In the genomic region with DNA sequence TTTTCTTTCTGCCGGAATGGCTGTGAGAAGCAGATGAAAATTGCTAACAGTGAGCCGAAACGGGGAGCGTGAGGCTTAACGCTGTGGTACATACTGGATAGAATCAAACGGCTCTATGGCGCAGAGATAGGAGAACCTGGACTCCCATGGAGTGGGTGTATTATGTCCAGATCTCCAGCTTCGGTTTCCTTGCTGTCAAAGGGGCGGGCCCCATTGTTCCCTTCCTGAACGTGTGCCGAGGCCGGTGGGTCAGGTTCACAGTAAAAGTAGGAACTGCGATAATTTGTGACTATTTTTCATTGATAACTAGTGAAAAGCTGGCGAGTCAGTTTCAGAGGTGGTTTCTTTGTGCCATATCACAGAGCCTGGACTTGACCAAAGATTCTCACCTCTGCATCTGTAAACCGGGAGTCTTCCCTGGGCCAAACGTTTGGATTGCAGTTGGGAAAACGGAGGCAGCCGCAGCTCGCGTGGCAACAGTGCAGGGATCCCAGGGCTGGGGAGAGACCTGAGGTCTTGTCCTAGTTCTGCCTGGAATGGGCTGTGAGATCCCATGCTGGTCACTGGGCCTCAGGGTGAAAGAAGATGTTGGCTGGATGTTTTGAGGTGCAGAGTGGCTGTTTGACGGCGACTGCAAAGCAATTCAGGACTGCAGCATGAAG, we compare ENCODE assay signal across 1 cellular context.
A peak's percentile ranks its signal among the peaks of the same experiment; 100 is the strongest.
TF ChIP-seq lines count a peak whose summit lies in the region.

No MANE protein-coding gene starts in this region.

TF ChIP-seq in WTC11, 78 proteins besides CTCF, POLR2A, EP300 and RAD21 (continued from another document and continues in another):
- TF ChIP-seq, protein P1, sequence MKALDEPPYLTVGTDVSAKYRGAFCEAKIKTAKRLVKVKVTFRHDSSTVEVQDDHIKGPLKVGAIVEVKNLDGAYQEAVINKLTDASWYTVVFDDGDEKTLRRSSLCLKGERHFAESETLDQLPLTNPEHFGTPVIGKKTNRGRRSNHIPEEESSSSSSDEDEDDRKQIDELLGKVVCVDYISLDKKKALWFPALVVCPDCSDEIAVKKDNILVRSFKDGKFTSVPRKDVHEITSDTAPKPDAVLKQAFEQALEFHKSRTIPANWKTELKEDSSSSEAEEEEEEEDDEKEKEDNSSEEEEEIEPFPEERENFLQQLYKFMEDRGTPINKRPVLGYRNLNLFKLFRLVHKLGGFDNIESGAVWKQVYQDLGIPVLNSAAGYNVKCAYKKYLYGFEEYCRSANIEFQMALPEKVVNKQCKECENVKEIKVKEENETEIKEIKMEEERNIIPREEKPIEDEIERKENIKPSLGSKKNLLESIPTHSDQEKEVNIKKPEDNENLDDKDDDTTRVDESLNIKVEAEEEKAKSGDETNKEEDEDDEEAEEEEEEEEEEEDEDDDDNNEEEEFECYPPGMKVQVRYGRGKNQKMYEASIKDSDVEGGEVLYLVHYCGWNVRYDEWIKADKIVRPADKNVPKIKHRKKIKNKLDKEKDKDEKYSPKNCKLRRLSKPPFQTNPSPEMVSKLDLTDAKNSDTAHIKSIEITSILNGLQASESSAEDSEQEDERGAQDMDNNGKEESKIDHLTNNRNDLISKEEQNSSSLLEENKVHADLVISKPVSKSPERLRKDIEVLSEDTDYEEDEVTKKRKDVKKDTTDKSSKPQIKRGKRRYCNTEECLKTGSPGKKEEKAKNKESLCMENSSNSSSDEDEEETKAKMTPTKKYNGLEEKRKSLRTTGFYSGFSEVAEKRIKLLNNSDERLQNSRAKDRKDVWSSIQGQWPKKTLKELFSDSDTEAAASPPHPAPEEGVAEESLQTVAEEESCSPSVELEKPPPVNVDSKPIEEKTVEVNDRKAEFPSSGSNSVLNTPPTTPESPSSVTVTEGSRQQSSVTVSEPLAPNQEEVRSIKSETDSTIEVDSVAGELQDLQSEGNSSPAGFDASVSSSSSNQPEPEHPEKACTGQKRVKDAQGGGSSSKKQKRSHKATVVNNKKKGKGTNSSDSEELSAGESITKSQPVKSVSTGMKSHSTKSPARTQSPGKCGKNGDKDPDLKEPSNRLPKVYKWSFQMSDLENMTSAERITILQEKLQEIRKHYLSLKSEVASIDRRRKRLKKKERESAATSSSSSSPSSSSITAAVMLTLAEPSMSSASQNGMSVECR (CRISPR knock-in tag; IDR thresholded peaks at IDR 0.05; ENCODE audit: borderline replicate concordance): no peak
- TF ChIP-seq CBFB (CRISPR knock-in tag; IDR thresholded peaks at IDR 0.05; ENCODE audit: low read depth) (no peak), FOXJ3 (CRISPR knock-in tag; IDR thresholded peaks at IDR 0.05; ENCODE audit: borderline replicate concordance) (no peak), ZNF232 (CRISPR knock-in tag; IDR thresholded peaks at IDR 0.05) (no peak), SP1 (CRISPR knock-in tag; conservative IDR thresholded peaks at IDR 0.05) (no peak), ZNF219 (CRISPR knock-in tag; IDR thresholded peaks at IDR 0.05; ENCODE audit: borderline replicate concordance) (no peak), HMGA2 (CRISPR knock-in tag; IDR thresholded peaks at IDR 0.05) (no peak), PRRX2 (CRISPR knock-in tag; IDR thresholded peaks at IDR 0.05) (0 out of 2 replicates have a peak, but pooled peaks have one; percentile 28), SOX15 (CRISPR knock-in tag; IDR thresholded peaks at IDR 0.05) (no peak), TEAD4 (CRISPR knock-in tag; IDR thresholded peaks at IDR 0.05) (0 out of 2 replicates have a peak, but pooled peaks have one; percentile 38), FOXP1 (CRISPR knock-in tag; IDR thresholded peaks at IDR 0.05; ENCODE audit: borderline replicate concordance) (0 out of 2 replicates have a peak, but pooled peaks have one; percentile 30), MXD4 (CRISPR knock-in tag; IDR thresholded peaks at IDR 0.05; ENCODE audit: borderline replicate concordance) (no peak), IRF2 (CRISPR knock-in tag; IDR thresholded peaks at IDR 0.05; ENCODE audit: borderline replicate concordance, low read depth) (no peak), NFE2L1 (CRISPR knock-in tag; IDR thresholded peaks at IDR 0.05) (no peak), JUN (CRISPR knock-in tag; IDR thresholded peaks at IDR 0.05) (no peak), JAZF1 (CRISPR knock-in tag; IDR thresholded peaks at IDR 0.05) (no peak), RELA (CRISPR knock-in tag; IDR thresholded peaks at IDR 0.05; ENCODE audit: borderline replicate concordance) (no peak), NFATC4 (CRISPR knock-in tag; IDR thresholded peaks at IDR 0.05) (no peak), OVOL2 (CRISPR knock-in tag; IDR thresholded peaks at IDR 0.05; ENCODE audit: borderline replicate concordance) (no peak), ETV6 (CRISPR knock-in tag; IDR thresholded peaks at IDR 0.05) (no peak), ZBTB21 (CRISPR knock-in tag; IDR thresholded peaks at IDR 0.05; ENCODE audit: borderline replicate concordance) (no peak), ZNF317 (CRISPR knock-in tag; IDR thresholded peaks at IDR 0.05; ENCODE audit: borderline replicate concordance, low read depth) (no peak), TCF7 (CRISPR knock-in tag; IDR thresholded peaks at IDR 0.05; ENCODE audit: low read depth) (no peak), KAT7 (CRISPR knock-in tag; IDR thresholded peaks at IDR 0.05; ENCODE audit: borderline replicate concordance) (no peak), ZNF671 (CRISPR knock-in tag; IDR thresholded peaks at IDR 0.05) (0 out of 2 replicates have a peak, but pooled peaks have one; percentile 5), ZNF121 (CRISPR knock-in tag; IDR thresholded peaks at IDR 0.05) (no peak)
- TF ChIP-seq, protein P2, sequence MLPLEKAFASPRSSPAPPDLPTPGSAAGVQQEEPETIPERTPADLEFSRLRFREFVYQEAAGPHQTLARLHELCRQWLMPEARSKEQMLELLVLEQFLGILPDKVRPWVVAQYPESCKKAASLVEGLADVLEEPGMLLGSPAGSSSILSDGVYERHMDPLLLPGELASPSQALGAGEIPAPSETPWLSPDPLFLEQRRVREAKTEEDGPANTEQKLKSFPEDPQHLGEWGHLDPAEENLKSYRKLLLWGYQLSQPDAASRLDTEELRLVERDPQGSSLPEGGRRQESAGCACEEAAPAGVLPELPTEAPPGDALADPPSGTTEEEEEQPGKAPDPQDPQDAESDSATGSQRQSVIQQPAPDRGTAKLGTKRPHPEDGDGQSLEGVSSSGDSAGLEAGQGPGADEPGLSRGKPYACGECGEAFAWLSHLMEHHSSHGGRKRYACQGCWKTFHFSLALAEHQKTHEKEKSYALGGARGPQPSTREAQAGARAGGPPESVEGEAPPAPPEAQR (CRISPR knock-in tag; IDR thresholded peaks at IDR 0.05): no peak
- TF ChIP-seq, protein P3, sequence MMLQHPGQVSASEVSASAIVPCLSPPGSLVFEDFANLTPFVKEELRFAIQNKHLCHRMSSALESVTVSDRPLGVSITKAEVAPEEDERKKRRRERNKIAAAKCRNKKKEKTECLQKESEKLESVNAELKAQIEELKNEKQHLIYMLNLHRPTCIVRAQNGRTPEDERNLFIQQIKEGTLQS (CRISPR knock-in tag; conservative IDR thresholded peaks at IDR 0.05): no peak
- TF ChIP-seq, protein P4, sequence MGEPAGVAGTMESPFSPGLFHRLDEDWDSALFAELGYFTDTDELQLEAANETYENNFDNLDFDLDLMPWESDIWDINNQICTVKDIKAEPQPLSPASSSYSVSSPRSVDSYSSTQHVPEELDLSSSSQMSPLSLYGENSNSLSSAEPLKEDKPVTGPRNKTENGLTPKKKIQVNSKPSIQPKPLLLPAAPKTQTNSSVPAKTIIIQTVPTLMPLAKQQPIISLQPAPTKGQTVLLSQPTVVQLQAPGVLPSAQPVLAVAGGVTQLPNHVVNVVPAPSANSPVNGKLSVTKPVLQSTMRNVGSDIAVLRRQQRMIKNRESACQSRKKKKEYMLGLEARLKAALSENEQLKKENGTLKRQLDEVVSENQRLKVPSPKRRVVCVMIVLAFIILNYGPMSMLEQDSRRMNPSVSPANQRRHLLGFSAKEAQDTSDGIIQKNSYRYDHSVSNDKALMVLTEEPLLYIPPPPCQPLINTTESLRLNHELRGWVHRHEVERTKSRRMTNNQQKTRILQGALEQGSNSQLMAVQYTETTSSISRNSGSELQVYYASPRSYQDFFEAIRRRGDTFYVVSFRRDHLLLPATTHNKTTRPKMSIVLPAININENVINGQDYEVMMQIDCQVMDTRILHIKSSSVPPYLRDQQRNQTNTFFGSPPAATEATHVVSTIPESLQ (CRISPR knock-in tag; IDR thresholded peaks at IDR 0.05): no peak
- TF ChIP-seq, protein P5, sequence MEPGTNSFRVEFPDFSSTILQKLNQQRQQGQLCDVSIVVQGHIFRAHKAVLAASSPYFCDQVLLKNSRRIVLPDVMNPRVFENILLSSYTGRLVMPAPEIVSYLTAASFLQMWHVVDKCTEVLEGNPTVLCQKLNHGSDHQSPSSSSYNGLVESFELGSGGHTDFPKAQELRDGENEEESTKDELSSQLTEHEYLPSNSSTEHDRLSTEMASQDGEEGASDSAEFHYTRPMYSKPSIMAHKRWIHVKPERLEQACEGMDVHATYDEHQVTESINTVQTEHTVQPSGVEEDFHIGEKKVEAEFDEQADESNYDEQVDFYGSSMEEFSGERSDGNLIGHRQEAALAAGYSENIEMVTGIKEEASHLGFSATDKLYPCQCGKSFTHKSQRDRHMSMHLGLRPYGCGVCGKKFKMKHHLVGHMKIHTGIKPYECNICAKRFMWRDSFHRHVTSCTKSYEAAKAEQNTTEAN (CRISPR knock-in tag; IDR thresholded peaks at IDR 0.05): no peak
- TF ChIP-seq, protein P6, sequence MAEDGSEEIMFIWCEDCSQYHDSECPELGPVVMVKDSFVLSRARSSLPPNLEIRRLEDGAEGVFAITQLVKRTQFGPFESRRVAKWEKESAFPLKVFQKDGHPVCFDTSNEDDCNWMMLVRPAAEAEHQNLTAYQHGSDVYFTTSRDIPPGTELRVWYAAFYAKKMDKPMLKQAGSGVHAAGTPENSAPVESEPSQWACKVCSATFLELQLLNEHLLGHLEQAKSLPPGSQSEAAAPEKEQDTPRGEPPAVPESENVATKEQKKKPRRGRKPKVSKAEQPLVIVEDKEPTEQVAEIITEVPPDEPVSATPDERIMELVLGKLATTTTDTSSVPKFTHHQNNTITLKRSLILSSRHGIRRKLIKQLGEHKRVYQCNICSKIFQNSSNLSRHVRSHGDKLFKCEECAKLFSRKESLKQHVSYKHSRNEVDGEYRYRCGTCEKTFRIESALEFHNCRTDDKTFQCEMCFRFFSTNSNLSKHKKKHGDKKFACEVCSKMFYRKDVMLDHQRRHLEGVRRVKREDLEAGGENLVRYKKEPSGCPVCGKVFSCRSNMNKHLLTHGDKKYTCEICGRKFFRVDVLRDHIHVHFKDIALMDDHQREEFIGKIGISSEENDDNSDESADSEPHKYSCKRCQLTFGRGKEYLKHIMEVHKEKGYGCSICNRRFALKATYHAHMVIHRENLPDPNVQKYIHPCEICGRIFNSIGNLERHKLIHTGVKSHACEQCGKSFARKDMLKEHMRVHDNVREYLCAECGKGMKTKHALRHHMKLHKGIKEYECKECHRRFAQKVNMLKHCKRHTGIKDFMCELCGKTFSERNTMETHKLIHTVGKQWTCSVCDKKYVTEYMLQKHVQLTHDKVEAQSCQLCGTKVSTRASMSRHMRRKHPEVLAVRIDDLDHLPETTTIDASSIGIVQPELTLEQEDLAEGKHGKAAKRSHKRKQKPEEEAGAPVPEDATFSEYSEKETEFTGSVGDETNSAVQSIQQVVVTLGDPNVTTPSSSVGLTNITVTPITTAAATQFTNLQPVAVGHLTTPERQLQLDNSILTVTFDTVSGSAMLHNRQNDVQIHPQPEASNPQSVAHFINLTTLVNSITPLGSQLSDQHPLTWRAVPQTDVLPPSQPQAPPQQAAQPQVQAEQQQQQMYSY (CRISPR knock-in tag; IDR thresholded peaks at IDR 0.05): no peak
- TF ChIP-seq, protein P7, sequence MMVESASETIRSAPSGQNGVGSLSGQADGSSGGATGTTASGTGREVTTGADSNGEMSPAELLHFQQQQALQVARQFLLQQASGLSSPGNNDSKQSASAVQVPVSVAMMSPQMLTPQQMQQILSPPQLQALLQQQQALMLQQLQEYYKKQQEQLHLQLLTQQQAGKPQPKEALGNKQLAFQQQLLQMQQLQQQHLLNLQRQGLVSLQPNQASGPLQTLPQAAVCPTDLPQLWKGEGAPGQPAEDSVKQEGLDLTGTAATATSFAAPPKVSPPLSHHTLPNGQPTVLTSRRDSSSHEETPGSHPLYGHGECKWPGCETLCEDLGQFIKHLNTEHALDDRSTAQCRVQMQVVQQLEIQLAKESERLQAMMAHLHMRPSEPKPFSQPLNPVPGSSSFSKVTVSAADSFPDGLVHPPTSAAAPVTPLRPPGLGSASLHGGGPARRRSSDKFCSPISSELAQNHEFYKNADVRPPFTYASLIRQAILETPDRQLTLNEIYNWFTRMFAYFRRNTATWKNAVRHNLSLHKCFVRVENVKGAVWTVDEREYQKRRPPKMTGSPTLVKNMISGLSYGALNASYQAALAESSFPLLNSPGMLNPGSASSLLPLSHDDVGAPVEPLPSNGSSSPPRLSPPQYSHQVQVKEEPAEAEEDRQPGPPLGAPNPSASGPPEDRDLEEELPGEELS (CRISPR knock-in tag; IDR thresholded peaks at IDR 0.05): no peak
- TF ChIP-seq, protein P8, sequence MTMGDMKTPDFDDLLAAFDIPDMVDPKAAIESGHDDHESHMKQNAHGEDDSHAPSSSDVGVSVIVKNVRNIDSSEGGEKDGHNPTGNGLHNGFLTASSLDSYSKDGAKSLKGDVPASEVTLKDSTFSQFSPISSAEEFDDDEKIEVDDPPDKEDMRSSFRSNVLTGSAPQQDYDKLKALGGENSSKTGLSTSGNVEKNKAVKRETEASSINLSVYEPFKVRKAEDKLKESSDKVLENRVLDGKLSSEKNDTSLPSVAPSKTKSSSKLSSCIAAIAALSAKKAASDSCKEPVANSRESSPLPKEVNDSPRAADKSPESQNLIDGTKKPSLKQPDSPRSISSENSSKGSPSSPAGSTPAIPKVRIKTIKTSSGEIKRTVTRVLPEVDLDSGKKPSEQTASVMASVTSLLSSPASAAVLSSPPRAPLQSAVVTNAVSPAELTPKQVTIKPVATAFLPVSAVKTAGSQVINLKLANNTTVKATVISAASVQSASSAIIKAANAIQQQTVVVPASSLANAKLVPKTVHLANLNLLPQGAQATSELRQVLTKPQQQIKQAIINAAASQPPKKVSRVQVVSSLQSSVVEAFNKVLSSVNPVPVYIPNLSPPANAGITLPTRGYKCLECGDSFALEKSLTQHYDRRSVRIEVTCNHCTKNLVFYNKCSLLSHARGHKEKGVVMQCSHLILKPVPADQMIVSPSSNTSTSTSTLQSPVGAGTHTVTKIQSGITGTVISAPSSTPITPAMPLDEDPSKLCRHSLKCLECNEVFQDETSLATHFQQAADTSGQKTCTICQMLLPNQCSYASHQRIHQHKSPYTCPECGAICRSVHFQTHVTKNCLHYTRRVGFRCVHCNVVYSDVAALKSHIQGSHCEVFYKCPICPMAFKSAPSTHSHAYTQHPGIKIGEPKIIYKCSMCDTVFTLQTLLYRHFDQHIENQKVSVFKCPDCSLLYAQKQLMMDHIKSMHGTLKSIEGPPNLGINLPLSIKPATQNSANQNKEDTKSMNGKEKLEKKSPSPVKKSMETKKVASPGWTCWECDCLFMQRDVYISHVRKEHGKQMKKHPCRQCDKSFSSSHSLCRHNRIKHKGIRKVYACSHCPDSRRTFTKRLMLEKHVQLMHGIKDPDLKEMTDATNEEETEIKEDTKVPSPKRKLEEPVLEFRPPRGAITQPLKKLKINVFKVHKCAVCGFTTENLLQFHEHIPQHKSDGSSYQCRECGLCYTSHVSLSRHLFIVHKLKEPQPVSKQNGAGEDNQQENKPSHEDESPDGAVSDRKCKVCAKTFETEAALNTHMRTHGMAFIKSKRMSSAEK (CRISPR knock-in tag; IDR thresholded peaks at IDR 0.05; ENCODE audit: borderline replicate concordance): peak; percentile 40; the same call in 1 of the 2 replicates
- TF ChIP-seq, protein P9, sequence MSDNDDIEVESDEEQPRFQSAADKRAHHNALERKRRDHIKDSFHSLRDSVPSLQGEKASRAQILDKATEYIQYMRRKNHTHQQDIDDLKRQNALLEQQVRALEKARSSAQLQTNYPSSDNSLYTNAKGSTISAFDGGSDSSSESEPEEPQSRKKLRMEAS (CRISPR knock-in tag; IDR thresholded peaks at IDR 0.05): no peak
